21 cellular contexts compared by ENCODE assay signal in genomic region chrX:11189097-11189496, GRCh38.
DNase-seq lines count a peak whose midpoint lies in the region; ATAC-seq and TF ChIP-seq lines count a peak whose summit lies in the region.
"Had no signal": no experiment of that assay in that cellular context is flagged by ENCODE, and none has a peak within 500 bp of the region (broad histone marks: within the 10 kb centered on the region; RNA-seq: fewer than 3 reads in every experiment).

No MANE protein-coding gene starts in this region.

- no peaks in the 10 kb centered on the region for H3K9me2 ChIP-seq in SK-N-SH

- POLR2A ChIA-PET in SK-N-SH (lab: Yijun Ruan, JAX): no interaction called here

- H3K4me1 ChIP-seq in SK-N-SH (ENCODE audit: control insufficient read depth in 1 of 2, insufficient read depth in 2 of 2, low read depth in 1 of 2, low read length in 1 of 2): peaks cover 0 to 2% of the 10 kb centered on the region in 2 experiments; a peak in 1 of 4 replicates

- no peak for TF ChIP-seq RAD21 in SK-N-SH (IDR thresholded peaks at IDR 0.05; ENCODE audit: low read length)

- H4K20me1 ChIP-seq in SK-N-SH (ENCODE audit: insufficient read depth): no peaks in the 10 kb centered on the region

- H3K4me3 ChIP-seq in SK-N-SH (ENCODE audit: low read depth in 2 of 2, low read length in 1 of 2): no peak overlapping the region
- no peak overlapping the region for H3K4me3 ChIP-seq in epithelial cell of esophagus (ENCODE audit: low read length)
- H3K4me3 ChIP-seq: GM12878, MG63 had no signal

- H3K4me1 Mint-ChIP-seq in HFFc6 (ENCODE audit: low read depth) (peaks cover 39% of the 10 kb centered on the region), neural crest cell (no peaks in the 10 kb centered on the region)
- H3K4me1 Mint-ChIP-seq: CD4-positive, alpha-beta memory T cell had no signal

- no peak for TF ChIP-seq EP300 in SK-N-SH (IDR thresholded peaks at IDR 0.05; ENCODE audit: borderline replicate concordance in 1 of 2, low read depth in 1 of 2, low read length in 1 of 2)

- no peaks in the 10 kb centered on the region for H3K9me3 ChIP-seq in SK-N-SH
- H3K9me3 ChIP-seq: MG63 had no signal

- H2AFZ ChIP-seq in SK-N-SH (ENCODE audit: low read depth): no peak overlapping the region

- no peak overlapping the region for H3K9ac ChIP-seq in SK-N-SH

- CTCF ChIA-PET in SK-N-SH (lab: Yijun Ruan, JAX): interaction anchor here (0.6 kb wide), 1 partner anchor 1116 kb away, joined by 3 read pairs; no protein-coding TSS in a partner anchor

- H3K27me3 Mint-ChIP-seq in HFFc6 (ENCODE audit: insufficient read depth) (no peaks in the 10 kb centered on the region), neural crest cell (ENCODE audit: low read depth) (no peaks in the 10 kb centered on the region)
- H3K27me3 Mint-ChIP-seq: CD4-positive, alpha-beta memory T cell had no signal

- peak overlapping the region in 1 of 2 experiments; percentile 54; a peak in 1 of 4 replicates for H3K27ac ChIP-seq in SK-N-SH (ENCODE audit: low read depth in 2 of 2, low read length in 1 of 2)

- no peaks in the 10 kb centered on the region for H3K27me3 ChIP-seq in SK-N-SH (ENCODE audit: insufficient read depth)
- H3K27me3 ChIP-seq: MG63 had no signal

- no peak for ATAC-seq in GM19452 (IDR thresholded peaks at IDR 0.05; ENCODE audit: unreplicated experiment)
- ATAC-seq: Panc1 had no signal

- H3K9me3 Mint-ChIP-seq in HFFc6 (no peaks in the 10 kb centered on the region), neural crest cell (peaks cover 2% of the 10 kb centered on the region)
- H3K9me3 Mint-ChIP-seq: CD4-positive, alpha-beta memory T cell had no signal

- peaks cover 8% of the 10 kb centered on the region for H3F3A ChIP-seq in SK-N-SH (replicated peaks; ENCODE audit: insufficient read depth)

- DNase-seq in HFFc6 (no peak), SK-N-SH (no peak), epithelial cell of esophagus (ENCODE audit: low read depth) (peak; percentile 75), neural crest cell (ENCODE audit: low read depth, low spot score) (no peak), NCI-H1105 treated with DMSO at 0.1 percent for 48 hours (lab: John Stamatoyannopoulos, UW) (no peak), NCI-H1092 (lab: John Stamatoyannopoulos, UW) (no peak), GDM1 (lab: John Stamatoyannopoulos, UW) (no peak)
- DNase-seq: C1 segment of cervical spinal cord; CD4-positive, alpha-beta memory T cell; COR-L47; H7; KG1; MG63; NCI-H1417 treated with DMSO at 0.1 percent for 48 hours; NCI-H1694 treated with DMSO at 0.1 percent for 48 hours; NCI-H2081; NCI-H2227 treated with DMSO at 0.1 percent for 48 hours; NCI-H526 treated with DMSO at 0.1 percent for 48 hours had no signal

- H3K79me2 ChIP-seq in SK-N-SH (ENCODE audit: insufficient read depth): no peaks in the 10 kb centered on the region

- no peaks in the 10 kb centered on the region for H3K36me3 ChIP-seq in SK-N-SH (replicated peaks in 1 of 2; ENCODE audit: control insufficient read depth in 1 of 2, insufficient read depth in 2 of 2, low read length in 1 of 2)
- H3K36me3 ChIP-seq: MG63 had no signal

- H3K36me3 Mint-ChIP-seq in HFFc6 (ENCODE audit: low read depth) (no peaks in the 10 kb centered on the region), neural crest cell (ENCODE audit: low read depth) (no peaks in the 10 kb centered on the region)
- H3K36me3 Mint-ChIP-seq: CD4-positive, alpha-beta memory T cell had no signal

- H3K27ac Mint-ChIP-seq in HFFc6: peak overlapping the region; percentile 56
- peak overlapping the region; percentile 57 for H3K27ac Mint-ChIP-seq in neural crest cell (ENCODE audit: unreplicated experiment)
- H3K27ac Mint-ChIP-seq: CD4-positive, alpha-beta memory T cell had no signal

- H3K4me2 ChIP-seq in SK-N-SH: no peak overlapping the region

- WGBS in SK-N-SH (ENCODE audit: low lambda C conversion rate): 54% methylated on average over 1 of the region's 1 CpG

- TF ChIP-seq CTCF in HFFc6 (IDR thresholded peaks at IDR 0.05) (no peak), SK-N-SH (IDR thresholded peaks at IDR 0.05) (no peak), epithelial cell of esophagus (IDR thresholded peaks at IDR 0.05; ENCODE audit: insufficient read depth, low read depth, low read length, missing control alignments) (no peak), neural crest cell (conservative IDR thresholded peaks at IDR 0.05) (no peak)

- no peak overlapping the region for H3K4me3 Mint-ChIP-seq in HFFc6
- H3K4me3 Mint-ChIP-seq in neural crest cell: no peak overlapping the region
- H3K4me3 Mint-ChIP-seq: CD4-positive, alpha-beta memory T cell had no signal

TF ChIP-seq in SK-N-SH, 30 proteins besides CTCF, POLR2A, EP300 and RAD21:
- peak; percentile 68; the same call in 1 of the 2 replicates for TF ChIP-seq PBX3 (IDR thresholded peaks at IDR 0.05)
- TF ChIP-seq YY1 (IDR thresholded peaks at IDR 0.05; ENCODE audit: low read depth): no peak
